ENCODE assay signal across 1 cellular context in the genomic region with DNA sequence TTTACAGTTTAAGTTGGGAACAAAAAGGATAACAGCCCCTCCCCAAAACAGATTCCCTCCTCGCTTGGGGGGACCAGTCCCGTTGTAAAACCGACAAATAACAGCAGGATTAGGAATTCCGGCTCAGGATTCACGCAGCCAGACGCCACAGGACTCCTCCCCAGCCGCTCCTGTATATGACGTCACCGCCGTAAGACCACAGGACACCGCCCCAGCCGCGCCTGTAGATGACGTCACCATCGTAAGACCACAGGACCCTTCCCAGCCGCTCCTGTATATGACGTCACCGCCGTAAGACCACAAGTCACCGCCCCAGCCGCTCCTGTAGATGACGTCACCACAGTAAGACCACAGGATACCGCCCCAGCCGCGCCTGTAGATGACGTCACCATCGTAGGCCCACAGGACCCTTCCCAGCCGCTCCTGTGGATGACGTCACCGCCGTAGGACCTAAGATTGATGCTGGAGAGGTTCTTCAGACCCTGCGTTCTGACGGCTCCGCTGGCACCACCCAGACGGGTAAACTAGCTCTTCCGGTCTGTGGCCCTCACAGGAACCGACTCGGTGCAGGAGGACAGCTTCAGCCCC.
TF ChIP-seq lines count a peak whose summit lies in the region.

No MANE protein-coding gene starts in this region.

TF ChIP-seq in K562, 482 proteins besides CTCF, POLR2A, EP300 and RAD21 (continued from another document and continues in another):
- TF ChIP-seq ZNF407 (IDR thresholded peaks at IDR 0.05; ENCODE audit: low read depth) (no peak), ZNF780A (CRISPR knock-in tag; IDR thresholded peaks at IDR 0.05) (no peak), KLF10 (CRISPR knock-in tag; IDR thresholded peaks at IDR 0.05) (no peak), ZNF124 (CRISPR knock-in tag; IDR thresholded peaks at IDR 0.05) (no peak), ELF4 (CRISPR knock-in tag; IDR thresholded peaks at IDR 0.05) (0 out of 2 replicates have a peak, but pooled peaks have one; percentile 45), HDAC6 (IDR thresholded peaks at IDR 0.05; ENCODE audit: low read depth, low read length) (no peak), E2F6 (IDR thresholded peaks at IDR 0.05; ENCODE audit: borderline replicate concordance in 1 of 2, extremely low read depth in 1 of 2, insufficient read depth in 1 of 2, insufficient read length in 1 of 2, low read depth in 1 of 2, low read length in 1 of 2, poor library complexity in 1 of 2, severe bottlenecking in 1 of 2) (no peak), LEF1 (IDR thresholded peaks at IDR 0.05) (no peak), ZNF586 (CRISPR knock-in tag; conservative IDR thresholded peaks at IDR 0.05) (no peak), KAT7 (CRISPR knock-in tag; IDR thresholded peaks at IDR 0.05; ENCODE audit: borderline replicate concordance) (no peak), SAFB2 (IDR thresholded peaks at IDR 0.05; ENCODE audit: borderline replicate concordance, low read depth, low read length, severe bottlenecking) (no peak), ZC3H11A (IDR thresholded peaks at IDR 0.05; ENCODE audit: low read depth, low read length) (no peak), WHSC1 (IDR thresholded peaks at IDR 0.05; ENCODE audit: low read length) (no peak), ZNF134 (CRISPR knock-in tag; conservative IDR thresholded peaks at IDR 0.05) (no peak), CBX1 (IDR thresholded peaks at IDR 0.05; ENCODE audit: low read depth) (peak; percentile 53; the same call in 1 of the 2 replicates), PHTF2 (CRISPR knock-in tag; IDR thresholded peaks at IDR 0.05) (no peak), NFE2L1 (tag; IDR thresholded peaks at IDR 0.05; ENCODE audit: borderline replicate concordance, low read depth) (no peak), ERF (CRISPR knock-in tag; IDR thresholded peaks at IDR 0.05) (0 out of 2 replicates have a peak, but pooled peaks have one; percentile 67), ZMIZ1 (IDR thresholded peaks at IDR 0.05; ENCODE audit: low read depth in 2 of 2, low read length in 2 of 2) (no peak), RNF2 (IDR thresholded peaks at IDR 0.05) (no peak), ZNF133 (CRISPR knock-in tag; IDR thresholded peaks at IDR 0.05) (peak; percentile 17; the same call in 1 of the 2 replicates), ZNF232 (CRISPR knock-in tag; IDR thresholded peaks at IDR 0.05) (no peak), ZNF695 (CRISPR knock-in tag; IDR thresholded peaks at IDR 0.05) (no peak), ZBTB33 (CRISPR knock-in tag; IDR thresholded peaks at IDR 0.05) (peak; percentile 78), FOXP1 (CRISPR knock-in tag; IDR thresholded peaks at IDR 0.05) (peak; percentile 82; the same call in 1 of the 2 replicates), THRB (CRISPR knock-in tag; conservative IDR thresholded peaks at IDR 0.05) (0 out of 2 replicates have a peak, but pooled peaks have one; percentile 5), TFAM (CRISPR knock-in tag; conservative IDR thresholded peaks at IDR 0.05) (no peak), TAF7 (tag; IDR thresholded peaks at IDR 0.05) (no peak), TARDBP (IDR thresholded peaks at IDR 0.05) (peak; percentile 94; the same call in 1 of the 2 replicates), SUPT5H (IDR thresholded peaks at IDR 0.05) (peak; percentile 66), PTTG1 (tag; IDR thresholded peaks at IDR 0.05; ENCODE audit: low read depth) (no peak), TRIM28 (IDR thresholded peaks at IDR 0.05) (no peak), TCF7 (IDR thresholded peaks at IDR 0.05; ENCODE audit: borderline replicate concordance) (peak; percentile 45; the same call in 1 of the 2 replicates), ZNF408 (CRISPR knock-in tag; IDR thresholded peaks at IDR 0.05; ENCODE audit: low read depth) (peak; percentile 92; the same call in 1 of the 2 replicates)
- TF ChIP-seq, protein P1, sequence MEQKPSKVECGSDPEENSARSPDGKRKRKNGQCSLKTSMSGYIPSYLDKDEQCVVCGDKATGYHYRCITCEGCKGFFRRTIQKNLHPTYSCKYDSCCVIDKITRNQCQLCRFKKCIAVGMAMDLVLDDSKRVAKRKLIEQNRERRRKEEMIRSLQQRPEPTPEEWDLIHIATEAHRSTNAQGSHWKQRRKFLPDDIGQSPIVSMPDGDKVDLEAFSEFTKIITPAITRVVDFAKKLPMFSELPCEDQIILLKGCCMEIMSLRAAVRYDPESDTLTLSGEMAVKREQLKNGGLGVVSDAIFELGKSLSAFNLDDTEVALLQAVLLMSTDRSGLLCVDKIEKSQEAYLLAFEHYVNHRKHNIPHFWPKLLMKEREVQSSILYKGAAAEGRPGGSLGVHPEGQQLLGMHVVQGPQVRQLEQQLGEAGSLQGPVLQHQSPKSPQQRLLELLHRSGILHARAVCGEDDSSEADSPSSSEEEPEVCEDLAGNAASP (IDR thresholded peaks at IDR 0.05): no peak
- TF ChIP-seq, protein P2, sequence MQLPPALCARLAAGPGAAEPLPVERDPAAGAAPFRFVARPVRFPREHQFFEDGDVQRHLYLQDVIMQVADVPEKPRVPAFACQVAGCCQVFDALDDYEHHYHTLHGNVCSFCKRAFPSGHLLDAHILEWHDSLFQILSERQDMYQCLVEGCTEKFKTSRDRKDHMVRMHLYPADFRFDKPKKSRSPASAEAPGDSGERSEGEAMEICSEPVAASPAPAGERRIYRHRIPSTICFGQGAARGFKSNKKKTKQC (CRISPR knock-in tag; IDR thresholded peaks at IDR 0.05): 0 out of 2 replicates have a peak, but pooled peaks have one; percentile 46
- TF ChIP-seq, protein P3, sequence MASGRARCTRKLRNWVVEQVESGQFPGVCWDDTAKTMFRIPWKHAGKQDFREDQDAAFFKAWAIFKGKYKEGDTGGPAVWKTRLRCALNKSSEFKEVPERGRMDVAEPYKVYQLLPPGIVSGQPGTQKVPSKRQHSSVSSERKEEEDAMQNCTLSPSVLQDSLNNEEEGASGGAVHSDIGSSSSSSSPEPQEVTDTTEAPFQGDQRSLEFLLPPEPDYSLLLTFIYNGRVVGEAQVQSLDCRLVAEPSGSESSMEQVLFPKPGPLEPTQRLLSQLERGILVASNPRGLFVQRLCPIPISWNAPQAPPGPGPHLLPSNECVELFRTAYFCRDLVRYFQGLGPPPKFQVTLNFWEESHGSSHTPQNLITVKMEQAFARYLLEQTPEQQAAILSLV (tag; IDR thresholded peaks at IDR 0.05): no peak
- TF ChIP-seq, protein P4, sequence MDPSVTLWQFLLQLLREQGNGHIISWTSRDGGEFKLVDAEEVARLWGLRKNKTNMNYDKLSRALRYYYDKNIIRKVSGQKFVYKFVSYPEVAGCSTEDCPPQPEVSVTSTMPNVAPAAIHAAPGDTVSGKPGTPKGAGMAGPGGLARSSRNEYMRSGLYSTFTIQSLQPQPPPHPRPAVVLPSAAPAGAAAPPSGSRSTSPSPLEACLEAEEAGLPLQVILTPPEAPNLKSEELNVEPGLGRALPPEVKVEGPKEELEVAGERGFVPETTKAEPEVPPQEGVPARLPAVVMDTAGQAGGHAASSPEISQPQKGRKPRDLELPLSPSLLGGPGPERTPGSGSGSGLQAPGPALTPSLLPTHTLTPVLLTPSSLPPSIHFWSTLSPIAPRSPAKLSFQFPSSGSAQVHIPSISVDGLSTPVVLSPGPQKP (CRISPR knock-in tag; IDR thresholded peaks at IDR 0.05): no peak
